Comparison of ENCODE assay signal across 21 cellular contexts in genomic region chr3:95717048-95717447, GRCh38.
"Had no signal": no experiment of that assay in that cellular context is flagged by ENCODE, and none has a peak within 500 bp of the region (broad histone marks: within the 10 kb centered on the region; RNA-seq: fewer than 3 reads in every experiment).

No MANE protein-coding gene starts in this region.

- DNase-seq: IMR-90, Karpas-422, KG1, MG63, NCI-H1092, NCI-H1105 treated with DMSO at 0.1 percent for 48 hours, NCI-H1417 treated with DMSO at 0.1 percent for 48 hours, NCI-H146, NCI-H1694 treated with DMSO at 0.1 percent for 48 hours, NCI-H1930, NCI-H2081, NCI-H2107, NCI-H226, NCI-H446, NCI-H510A, NCI-H524 treated with DMSO at 0.1 percent for 48 hours, NCI-H69, NCI-H774, SHP77 treated with DMSO at 0.1 percent for 48 hours, SJCRH30 had no signal

- H3K27me3 ChIP-seq: MG63, SJCRH30 had no signal

- H3K4me1 ChIP-seq: SJCRH30 had no signal

- H3K4me3 ChIP-seq: MG63, SJCRH30 had no signal

- FAIRE-seq: HepG2 had no signal

- H3K27ac ChIP-seq: SJCRH30 had no signal

- H3K9me3 ChIP-seq: MG63, SJCRH30 had no signal

- H3K36me3 ChIP-seq: MG63, SJCRH30 had no signal
